Comparison of ENCODE assay signal across 1 cellular context in the genomic region with DNA sequence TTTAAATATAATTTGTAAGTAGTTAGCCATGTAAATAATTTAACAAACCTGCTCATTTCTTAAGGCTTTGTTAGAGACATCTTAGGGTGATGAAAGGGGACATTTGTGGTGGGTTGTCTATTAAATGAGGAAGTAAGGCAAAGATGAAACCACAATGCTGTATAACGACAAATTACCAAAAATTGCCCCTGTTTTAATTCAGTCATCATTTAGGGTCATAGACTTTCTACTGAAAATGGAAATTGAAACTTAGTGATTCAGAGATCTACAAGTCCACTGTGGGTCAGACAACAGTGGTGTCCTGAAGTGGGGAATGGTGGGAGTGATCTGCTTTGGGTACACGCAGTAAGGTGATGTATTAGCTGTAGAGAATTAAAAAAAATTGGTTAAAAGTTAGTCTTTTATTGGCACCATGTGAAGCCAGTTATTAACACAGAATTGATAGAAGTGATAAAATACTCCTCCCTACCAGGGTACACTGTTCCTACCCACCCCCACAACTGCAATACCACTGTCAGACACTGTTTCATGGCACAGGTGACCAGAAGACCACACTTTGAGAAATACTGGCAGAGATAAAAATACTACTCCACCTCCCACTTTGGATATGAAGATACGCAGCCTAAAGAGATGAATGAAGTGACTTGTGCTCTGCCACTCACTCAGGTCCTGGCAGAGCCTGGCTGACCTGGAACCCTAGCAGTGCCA.
TF ChIP-seq lines count a peak whose summit lies in the region.

No MANE protein-coding gene starts in this region.

TF ChIP-seq in GM23338, 12 proteins besides CTCF, POLR2A, EP300 and RAD21 (continued from another document):
- TF ChIP-seq, protein P1, sequence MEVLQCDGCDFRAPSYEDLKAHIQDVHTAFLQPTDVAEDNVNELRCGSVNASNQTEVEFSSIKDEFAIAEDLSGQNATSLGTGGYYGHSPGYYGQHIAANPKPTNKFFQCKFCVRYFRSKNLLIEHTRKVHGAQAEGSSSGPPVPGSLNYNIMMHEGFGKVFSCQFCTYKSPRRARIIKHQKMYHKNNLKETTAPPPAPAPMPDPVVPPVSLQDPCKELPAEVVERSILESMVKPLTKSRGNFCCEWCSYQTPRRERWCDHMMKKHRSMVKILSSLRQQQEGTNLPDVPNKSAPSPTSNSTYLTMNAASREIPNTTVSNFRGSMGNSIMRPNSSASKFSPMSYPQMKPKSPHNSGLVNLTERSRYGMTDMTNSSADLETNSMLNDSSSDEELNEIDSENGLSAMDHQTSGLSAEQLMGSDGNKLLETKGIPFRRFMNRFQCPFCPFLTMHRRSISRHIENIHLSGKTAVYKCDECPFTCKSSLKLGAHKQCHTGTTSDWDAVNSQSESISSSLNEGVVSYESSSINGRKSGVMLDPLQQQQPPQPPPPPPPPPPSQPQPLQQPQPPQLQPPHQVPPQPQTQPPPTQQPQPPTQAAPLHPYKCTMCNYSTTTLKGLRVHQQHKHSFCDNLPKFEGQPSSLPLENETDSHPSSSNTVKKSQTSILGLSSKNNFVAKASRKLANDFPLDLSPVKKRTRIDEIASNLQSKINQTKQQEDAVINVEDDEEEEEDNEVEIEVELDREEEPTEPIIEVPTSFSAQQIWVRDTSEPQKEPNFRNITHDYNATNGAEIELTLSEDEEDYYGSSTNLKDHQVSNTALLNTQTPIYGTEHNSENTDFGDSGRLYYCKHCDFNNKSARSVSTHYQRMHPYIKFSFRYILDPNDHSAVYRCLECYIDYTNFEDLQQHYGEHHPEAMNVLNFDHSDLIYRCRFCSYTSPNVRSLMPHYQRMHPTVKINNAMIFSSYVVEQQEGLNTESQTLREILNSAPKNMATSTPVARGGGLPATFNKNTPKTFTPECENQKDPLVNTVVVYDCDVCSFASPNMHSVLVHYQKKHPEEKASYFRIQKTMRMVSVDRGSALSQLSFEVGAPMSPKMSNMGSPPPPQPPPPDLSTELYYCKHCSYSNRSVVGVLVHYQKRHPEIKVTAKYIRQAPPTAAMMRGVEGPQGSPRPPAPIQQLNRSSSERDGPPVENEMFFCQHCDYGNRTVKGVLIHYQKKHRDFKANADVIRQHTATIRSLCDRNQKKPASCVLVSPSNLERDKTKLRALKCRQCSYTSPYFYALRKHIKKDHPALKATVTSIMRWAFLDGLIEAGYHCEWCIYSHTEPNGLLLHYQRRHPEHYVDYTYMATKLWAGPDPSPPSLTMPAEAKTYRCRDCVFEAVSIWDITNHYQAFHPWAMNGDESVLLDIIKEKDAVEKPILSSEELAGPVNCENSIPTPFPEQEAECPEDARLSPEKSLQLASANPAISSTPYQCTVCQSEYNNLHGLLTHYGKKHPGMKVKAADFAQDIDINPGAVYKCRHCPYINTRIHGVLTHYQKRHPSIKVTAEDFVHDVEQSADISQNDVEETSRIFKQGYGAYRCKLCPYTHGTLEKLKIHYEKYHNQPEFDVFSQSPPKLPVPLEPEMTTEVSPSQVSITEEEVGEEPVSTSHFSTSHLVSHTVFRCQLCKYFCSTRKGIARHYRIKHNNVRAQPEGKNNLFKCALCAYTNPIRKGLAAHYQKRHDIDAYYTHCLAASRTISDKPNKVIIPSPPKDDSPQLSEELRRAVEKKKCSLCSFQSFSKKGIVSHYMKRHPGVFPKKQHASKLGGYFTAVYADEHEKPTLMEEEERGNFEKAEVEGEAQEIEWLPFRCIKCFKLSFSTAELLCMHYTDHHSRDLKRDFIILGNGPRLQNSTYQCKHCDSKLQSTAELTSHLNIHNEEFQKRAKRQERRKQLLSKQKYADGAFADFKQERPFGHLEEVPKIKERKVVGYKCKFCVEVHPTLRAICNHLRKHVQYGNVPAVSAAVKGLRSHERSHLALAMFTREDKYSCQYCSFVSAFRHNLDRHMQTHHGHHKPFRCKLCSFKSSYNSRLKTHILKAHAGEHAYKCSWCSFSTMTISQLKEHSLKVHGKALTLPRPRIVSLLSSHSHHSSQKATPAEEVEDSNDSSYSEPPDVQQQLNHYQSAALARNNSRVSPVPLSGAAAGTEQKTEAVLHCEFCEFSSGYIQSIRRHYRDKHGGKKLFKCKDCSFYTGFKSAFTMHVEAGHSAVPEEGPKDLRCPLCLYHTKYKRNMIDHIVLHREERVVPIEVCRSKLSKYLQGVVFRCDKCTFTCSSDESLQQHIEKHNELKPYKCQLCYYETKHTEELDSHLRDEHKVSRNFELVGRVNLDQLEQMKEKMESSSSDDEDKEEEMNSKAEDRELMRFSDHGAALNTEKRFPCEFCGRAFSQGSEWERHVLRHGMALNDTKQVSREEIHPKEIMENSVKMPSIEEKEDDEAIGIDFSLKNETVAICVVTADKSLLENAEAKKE (CRISPR knock-in tag; IDR thresholded peaks at IDR 0.05), result no peak
- TF ChIP-seq ZNF114 (CRISPR knock-in tag; IDR thresholded peaks at IDR 0.05), result no peak
- TF ChIP-seq, protein P2, sequence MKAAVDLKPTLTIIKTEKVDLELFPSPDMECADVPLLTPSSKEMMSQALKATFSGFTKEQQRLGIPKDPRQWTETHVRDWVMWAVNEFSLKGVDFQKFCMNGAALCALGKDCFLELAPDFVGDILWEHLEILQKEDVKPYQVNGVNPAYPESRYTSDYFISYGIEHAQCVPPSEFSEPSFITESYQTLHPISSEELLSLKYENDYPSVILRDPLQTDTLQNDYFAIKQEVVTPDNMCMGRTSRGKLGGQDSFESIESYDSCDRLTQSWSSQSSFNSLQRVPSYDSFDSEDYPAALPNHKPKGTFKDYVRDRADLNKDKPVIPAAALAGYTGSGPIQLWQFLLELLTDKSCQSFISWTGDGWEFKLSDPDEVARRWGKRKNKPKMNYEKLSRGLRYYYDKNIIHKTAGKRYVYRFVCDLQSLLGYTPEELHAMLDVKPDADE (IDR thresholded peaks at IDR 0.05), result no peak
- TF ChIP-seq, protein P3, sequence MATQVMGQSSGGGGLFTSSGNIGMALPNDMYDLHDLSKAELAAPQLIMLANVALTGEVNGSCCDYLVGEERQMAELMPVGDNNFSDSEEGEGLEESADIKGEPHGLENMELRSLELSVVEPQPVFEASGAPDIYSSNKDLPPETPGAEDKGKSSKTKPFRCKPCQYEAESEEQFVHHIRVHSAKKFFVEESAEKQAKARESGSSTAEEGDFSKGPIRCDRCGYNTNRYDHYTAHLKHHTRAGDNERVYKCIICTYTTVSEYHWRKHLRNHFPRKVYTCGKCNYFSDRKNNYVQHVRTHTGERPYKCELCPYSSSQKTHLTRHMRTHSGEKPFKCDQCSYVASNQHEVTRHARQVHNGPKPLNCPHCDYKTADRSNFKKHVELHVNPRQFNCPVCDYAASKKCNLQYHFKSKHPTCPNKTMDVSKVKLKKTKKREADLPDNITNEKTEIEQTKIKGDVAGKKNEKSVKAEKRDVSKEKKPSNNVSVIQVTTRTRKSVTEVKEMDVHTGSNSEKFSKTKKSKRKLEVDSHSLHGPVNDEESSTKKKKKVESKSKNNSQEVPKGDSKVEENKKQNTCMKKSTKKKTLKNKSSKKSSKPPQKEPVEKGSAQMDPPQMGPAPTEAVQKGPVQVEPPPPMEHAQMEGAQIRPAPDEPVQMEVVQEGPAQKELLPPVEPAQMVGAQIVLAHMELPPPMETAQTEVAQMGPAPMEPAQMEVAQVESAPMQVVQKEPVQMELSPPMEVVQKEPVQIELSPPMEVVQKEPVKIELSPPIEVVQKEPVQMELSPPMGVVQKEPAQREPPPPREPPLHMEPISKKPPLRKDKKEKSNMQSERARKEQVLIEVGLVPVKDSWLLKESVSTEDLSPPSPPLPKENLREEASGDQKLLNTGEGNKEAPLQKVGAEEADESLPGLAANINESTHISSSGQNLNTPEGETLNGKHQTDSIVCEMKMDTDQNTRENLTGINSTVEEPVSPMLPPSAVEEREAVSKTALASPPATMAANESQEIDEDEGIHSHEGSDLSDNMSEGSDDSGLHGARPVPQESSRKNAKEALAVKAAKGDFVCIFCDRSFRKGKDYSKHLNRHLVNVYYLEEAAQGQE (IDR thresholded peaks at IDR 0.05; ENCODE audit: unreplicated experiment), result no peak
- no peak for TF ChIP-seq EZH2phosphoT487 (IDR thresholded peaks at IDR 0.05; ENCODE audit: unreplicated experiment)
- TF ChIP-seq POLR2AphosphoS5 (IDR thresholded peaks at IDR 0.05; ENCODE audit: low read depth), result no peak
- TF ChIP-seq STAT1 (IDR thresholded peaks at IDR 0.05; ENCODE audit: unreplicated experiment), result no peak
